ENCODE assay signal across 20 cellular contexts in the genomic region with DNA sequence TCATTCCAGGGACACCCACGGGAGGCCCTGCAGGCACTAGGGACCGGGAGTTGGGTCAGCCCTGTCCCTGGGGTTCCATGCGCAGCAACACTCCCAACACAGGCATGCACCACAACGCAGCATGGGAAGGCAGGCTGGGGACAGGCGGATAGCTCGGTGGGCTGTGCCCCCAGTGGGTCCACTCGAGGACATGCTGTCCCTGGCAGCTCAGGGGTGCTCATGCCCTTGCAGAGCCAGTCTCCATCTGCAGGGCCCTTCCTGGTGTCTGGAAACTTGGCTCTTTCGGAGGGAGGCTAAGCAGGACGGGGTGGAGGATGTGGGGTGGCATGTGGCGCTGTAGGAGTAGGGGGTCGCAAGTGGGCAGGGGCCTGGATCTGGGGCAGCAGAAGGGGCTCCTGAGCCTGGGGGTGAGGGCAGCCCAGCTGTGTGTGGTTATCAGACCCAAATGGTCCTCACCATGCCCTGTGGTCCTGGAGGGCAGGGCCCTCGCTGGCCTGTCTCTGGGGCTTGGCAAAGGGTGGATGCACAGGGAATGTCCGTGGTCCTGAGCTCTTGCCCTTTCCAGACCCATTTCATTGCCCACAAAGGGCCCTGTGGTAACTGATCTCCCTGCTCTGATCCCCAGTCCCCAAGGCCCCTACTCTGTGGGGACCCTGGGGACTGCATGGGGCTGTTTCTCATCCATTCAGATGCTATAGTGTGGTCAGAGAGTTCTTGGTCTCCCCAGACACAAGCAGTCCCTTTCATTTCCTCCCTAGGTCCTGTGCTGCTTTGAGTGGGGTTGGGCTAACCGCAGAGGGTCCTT.
DNase-seq lines count a peak whose midpoint lies in the region; ATAC-seq and TF ChIP-seq lines count a peak whose summit lies in the region.
"Had no signal": no experiment of that assay in that cellular context is flagged by ENCODE, and none has a peak within 500 bp of the region (broad histone marks: within the 10 kb centered on the region; RNA-seq: fewer than 3 reads in every experiment).

No MANE protein-coding gene starts in this region.

- H3K36me3 Mint-ChIP-seq in chondrocyte (ENCODE audit: low read depth): peaks cover 2% of the 10 kb centered on the region
- H3K36me3 Mint-ChIP-seq in stimulated activated memory B cell treated with anti-CD40 and anti-IgM and Interleukin-4, amounts not matched to agents 10 μg/mL and 1 μg/mL and 100 μg/mL, for 72 hours: peaks cover 8% of the 10 kb centered on the region
- H3K36me3 Mint-ChIP-seq: activated naive CD4-positive, alpha-beta T cell treated with anti-CD3 and anti-CD28 coated beads, Interleukin-2, amount 50 U/mL, for 24 hours; brain; stimulated activated effector memory CD8-positive, alpha-beta T cell treated with anti-CD3 and anti-CD28 coated beads, Interleukin-12 subunit alpha, Interleukin-12 subunit beta, amount 100 ng/mL, for 72 hours had no signal

- H3K4me3 Mint-ChIP-seq in chondrocyte (ENCODE audit: unreplicated experiment): no peak overlapping the region
- H3K4me3 Mint-ChIP-seq in stimulated activated memory B cell treated with anti-CD40 and anti-IgM and Interleukin-4, amounts not matched to agents 10 μg/mL and 1 μg/mL and 100 μg/mL, for 72 hours: peak overlapping the region; percentile 81
- H3K4me3 Mint-ChIP-seq: activated CD4-positive, alpha-beta memory T cell treated with anti-CD3 and anti-CD28 coated beads, Interleukin-2, amount 10 ng/mL, durations not matched to agents 7 days and 5 days; activated naive CD4-positive, alpha-beta T cell treated with anti-CD3 and anti-CD28 coated beads, Interleukin-2, amount 50 U/mL, for 24 hours; activated T-cell treated with anti-CD3 and anti-CD28 coated beads, Interleukin-2, amount 50 U/mL, for 4 hours; brain; stimulated activated effector memory CD8-positive, alpha-beta T cell treated with anti-CD3 and anti-CD28 coated beads, Interleukin-12 subunit alpha, Interleukin-12 subunit beta, amount 100 ng/mL, for 72 hours had no signal

- no peaks in the 10 kb centered on the region for H3K4me1 Mint-ChIP-seq in chondrocyte (ENCODE audit: low read depth)
- peaks cover 44% of the 10 kb centered on the region for H3K4me1 Mint-ChIP-seq in stimulated activated memory B cell treated with anti-CD40 and anti-IgM and Interleukin-4, amounts not matched to agents 10 μg/mL and 1 μg/mL and 100 μg/mL, for 72 hours
- H3K4me1 Mint-ChIP-seq: activated CD4-positive, alpha-beta memory T cell treated with anti-CD3 and anti-CD28 coated beads, Interleukin-2, amount 10 ng/mL, durations not matched to agents 7 days and 5 days; activated naive CD4-positive, alpha-beta T cell treated with anti-CD3 and anti-CD28 coated beads, Interleukin-2, amount 50 U/mL, for 24 hours had no signal

- DNase-seq in chondrocyte (ENCODE audit: low spot score) (peak; percentile 82), kidney tubule cell (ENCODE audit: low spot score) (no peak), AG08395 (ENCODE audit: low spot score) (no peak)
- DNase-seq in effector CD8-positive, alpha-beta T cell (lab: John Stamatoyannopoulos, UW): no peak
- no peak for DNase-seq in central memory CD4-positive, alpha-beta T cell
- DNase-seq: activated CD4-positive, alpha-beta memory T cell treated with anti-CD3 and anti-CD28 coated beads, Interleukin-2, amount 10 ng/mL, durations not matched to agents 7 days and 5 days; activated T-cell treated with anti-CD3 and anti-CD28 coated beads, Interleukin-2, amount 50 U/mL, for 4 hours; GDM1; GM23248; NCI-H1092; RPMI8226; T-helper 1 cell; transverse colon had no signal

- ATAC-seq in GM19023 (IDR thresholded peaks at IDR 0.05; ENCODE audit: unreplicated experiment) (peak; percentile 31), GM21717 (IDR thresholded peaks at IDR 0.05; ENCODE audit: unreplicated experiment) (peak; percentile 27)
- ATAC-seq in stimulated activated memory B cell treated with anti-CD40 and anti-IgM and Interleukin-4, amounts not matched to agents 10 μg/mL and 1 μg/mL and 100 μg/mL, for 72 hours: peak; percentile 47
- ATAC-seq: activated T-cell treated with anti-CD3 and anti-CD28 coated beads, Interleukin-2, amount 50 U/mL, for 4 hours; esophagus mucosa; stimulated activated effector memory CD8-positive, alpha-beta T cell treated with anti-CD3 and anti-CD28 coated beads, Interleukin-12 subunit alpha, Interleukin-12 subunit beta, amount 100 ng/mL, for 72 hours had no signal

- no peak for TF ChIP-seq CTCF in chondrocyte (IDR thresholded peaks at IDR 0.05)

- no peak overlapping the region for H3K27ac Mint-ChIP-seq in chondrocyte (ENCODE audit: unreplicated experiment)
- peak overlapping the region; percentile 86 for H3K27ac Mint-ChIP-seq in stimulated activated memory B cell treated with anti-CD40 and anti-IgM and Interleukin-4, amounts not matched to agents 10 μg/mL and 1 μg/mL and 100 μg/mL, for 72 hours
- H3K27ac Mint-ChIP-seq: activated CD4-positive, alpha-beta memory T cell treated with anti-CD3 and anti-CD28 coated beads, Interleukin-2, amount 10 ng/mL, durations not matched to agents 7 days and 5 days; activated naive CD4-positive, alpha-beta T cell treated with anti-CD3 and anti-CD28 coated beads, Interleukin-2, amount 50 U/mL, for 24 hours; stimulated activated effector memory CD8-positive, alpha-beta T cell treated with anti-CD3 and anti-CD28 coated beads, Interleukin-12 subunit alpha, Interleukin-12 subunit beta, amount 100 ng/mL, for 72 hours had no signal

- peaks cover 13% of the 10 kb centered on the region for H3K27me3 Mint-ChIP-seq in chondrocyte (ENCODE audit: low read depth)
- peaks cover 15% of the 10 kb centered on the region for H3K27me3 Mint-ChIP-seq in stimulated activated memory B cell treated with anti-CD40 and anti-IgM and Interleukin-4, amounts not matched to agents 10 μg/mL and 1 μg/mL and 100 μg/mL, for 72 hours
- H3K27me3 Mint-ChIP-seq: activated CD4-positive, alpha-beta memory T cell treated with anti-CD3 and anti-CD28 coated beads, Interleukin-2, amount 10 ng/mL, durations not matched to agents 7 days and 5 days; activated naive CD4-positive, alpha-beta T cell treated with anti-CD3 and anti-CD28 coated beads, Interleukin-2, amount 50 U/mL, for 24 hours had no signal

- no peaks in the 10 kb centered on the region for H3K9me3 Mint-ChIP-seq in chondrocyte (ENCODE audit: low read depth)
- H3K9me3 Mint-ChIP-seq in stimulated activated memory B cell treated with anti-CD40 and anti-IgM and Interleukin-4, amounts not matched to agents 10 μg/mL and 1 μg/mL and 100 μg/mL, for 72 hours: peaks cover under 1% of the 10 kb centered on the region
- H3K9me3 Mint-ChIP-seq: activated CD4-positive, alpha-beta memory T cell treated with anti-CD3 and anti-CD28 coated beads, Interleukin-2, amount 10 ng/mL, durations not matched to agents 7 days and 5 days; activated naive CD4-positive, alpha-beta T cell treated with anti-CD3 and anti-CD28 coated beads, Interleukin-2, amount 50 U/mL, for 24 hours; brain had no signal
